26 cellular contexts compared by ENCODE assay signal in genomic region chr3:157981819-157982218, GRCh38.
A peak's percentile ranks its signal among the peaks of the same experiment; 100 is the strongest.
DNase-seq lines count a peak whose midpoint lies in the region; ATAC-seq and TF ChIP-seq lines count a peak whose summit lies in the region.
"Had no signal": no experiment of that assay in that cellular context is flagged by ENCODE, and none has a peak within 500 bp of the region (broad histone marks: within the 10 kb centered on the region; RNA-seq: fewer than 3 reads in every experiment).

No MANE protein-coding gene starts in this region.

- no peak overlapping the region for H3K27ac Mint-ChIP-seq in endothelial cell (ENCODE audit: unreplicated experiment)
- H3K27ac Mint-ChIP-seq: activated CD4-positive, alpha-beta memory T cell treated with anti-CD3 and anti-CD28 coated beads, Interleukin-2, amount 10 ng/mL, durations not matched to agents 7 days and 5 days; activated naive CD4-positive, alpha-beta T cell treated with anti-CD3 and anti-CD28 coated beads for 36 hours; brain; immature natural killer cell; T-helper 2 cell treated with Interferon-gamma antibody and Interleukin-4, amounts not matched to agents 5 μg/mL and 100 μg/mL, for 36 hours had no signal

- H3K9me3 Mint-ChIP-seq in endothelial cell (ENCODE audit: unreplicated experiment), result no peaks in the 10 kb centered on the region
- H3K9me3 Mint-ChIP-seq: activated CD4-positive, alpha-beta memory T cell treated with anti-CD3 and anti-CD28 coated beads, Interleukin-2, amount 10 ng/mL, durations not matched to agents 7 days and 5 days; neural crest cell; T-helper 2 cell treated with Interferon-gamma antibody and Interleukin-4, amounts not matched to agents 5 μg/mL and 100 μg/mL, for 36 hours had no signal

- H3K4me3 Mint-ChIP-seq in endothelial cell (ENCODE audit: unreplicated experiment), result no peak overlapping the region
- H3K4me3 Mint-ChIP-seq: activated CD4-positive, alpha-beta memory T cell treated with anti-CD3 and anti-CD28 coated beads, Interleukin-2, amount 10 ng/mL, durations not matched to agents 7 days and 5 days; activated naive CD4-positive, alpha-beta T cell treated with anti-CD3 and anti-CD28 coated beads for 36 hours; brain; immature natural killer cell; neural crest cell; T-helper 2 cell treated with Interferon-gamma antibody and Interleukin-4, amounts not matched to agents 5 μg/mL and 100 μg/mL, for 36 hours had no signal

- peaks cover 1% of the 10 kb centered on the region for H3K27me3 Mint-ChIP-seq in endothelial cell (ENCODE audit: unreplicated experiment)
- H3K27me3 Mint-ChIP-seq: activated CD4-positive, alpha-beta memory T cell treated with anti-CD3 and anti-CD28 coated beads, Interleukin-2, amount 10 ng/mL, durations not matched to agents 7 days and 5 days had no signal

- peak; percentile 34 for DNase-seq in DMS153 (lab: John Stamatoyannopoulos, UW)
- DNase-seq in DMS153 treated with DMSO at 0.1 percent for 48 hours (lab: John Stamatoyannopoulos, UW; ENCODE audit: unreplicated experiment), result no peak
- DNase-seq in M059J (ENCODE audit: low read depth), result peak; percentile 44
- peak; percentile 30 for DNase-seq in T1000 (lab: John Stamatoyannopoulos, UW)
- DNase-seq in kidney tubule cell (ENCODE audit: low spot score), result peak; percentile 14
- no peak for DNase-seq in endothelial cell (ENCODE audit: low spot score)
- no peak for DNase-seq in stimulated activated CD4-positive, alpha-beta T cell treated with anti-CD3 and anti-CD28 coated beads, Interleukin-4, amount 100 ng/mL, for 24 hours
- DNase-seq: activated CD4-positive, alpha-beta memory T cell treated with anti-CD3 and anti-CD28 coated beads, Interleukin-2, amount 10 ng/mL, durations not matched to agents 7 days and 5 days; activated CD8-positive, alpha-beta memory T cell treated with anti-CD3 and anti-CD28 coated beads, Interleukin-2, amount 50 U/mL, for 4 hours; activated naive CD4-positive, alpha-beta T cell treated with anti-CD3 and anti-CD28 coated beads for 36 hours; C1 segment of cervical spinal cord; immature natural killer cell; mesenchymal stem cell; MV-4-11; NCI-H1436; NCI-H2081 treated with DMSO at 0.1 percent for 48 hours; NCI-H2227 treated with DMSO at 0.1 percent for 48 hours; pancreas; retina; small intestine; stimulated activated naive CD8-positive, alpha-beta T cell treated with anti-CD3 and anti-CD28 coated beads, Interleukin-15, Interleukin-2, amounts not matched to agents 100 U/mL and 50 U/mL, for 24 hours had no signal

- H3K36me3 Mint-ChIP-seq in endothelial cell (ENCODE audit: low read depth, unreplicated experiment), result no peaks in the 10 kb centered on the region
- H3K36me3 Mint-ChIP-seq: brain, immature natural killer cell had no signal

- peaks cover 9% of the 10 kb centered on the region for H3K4me1 Mint-ChIP-seq in endothelial cell (ENCODE audit: unreplicated experiment)
- H3K4me1 Mint-ChIP-seq: activated CD4-positive, alpha-beta memory T cell treated with anti-CD3 and anti-CD28 coated beads, Interleukin-2, amount 10 ng/mL, durations not matched to agents 7 days and 5 days; immature natural killer cell; neural crest cell had no signal

- ATAC-seq in GM18867 (IDR thresholded peaks at IDR 0.05; ENCODE audit: unreplicated experiment), result no peak
- ATAC-seq: left lobe of liver; pancreas; stimulated activated naive CD8-positive, alpha-beta T cell treated with anti-CD3 and anti-CD28 coated beads, Interleukin-15, Interleukin-2, amounts not matched to agents 100 U/mL and 50 U/mL, for 24 hours had no signal

- no peak for TF ChIP-seq CTCF in endothelial cell (IDR thresholded peaks at IDR 0.05; ENCODE audit: unreplicated experiment)

Comparison
In these comparisons a context has a peak if more than half of its experiments do, and no peak if none do; other contexts are left out.
1. DNase-seq: peak in DMS153 (single experiment), M059J (single experiment), T1000 (single experiment) and kidney tubule cell (single experiment); none in DMS153 treated with DMSO at 0.1 percent for 48 hours (single experiment), endothelial cell (single experiment) and stimulated activated CD4-positive, alpha-beta T cell treated with anti-CD3 and anti-CD28 coated beads, Interleukin-4, amount 100 ng/mL, for 24 hours (single experiment).